ENCODE assay signal across 29 cellular contexts in the genomic region with DNA sequence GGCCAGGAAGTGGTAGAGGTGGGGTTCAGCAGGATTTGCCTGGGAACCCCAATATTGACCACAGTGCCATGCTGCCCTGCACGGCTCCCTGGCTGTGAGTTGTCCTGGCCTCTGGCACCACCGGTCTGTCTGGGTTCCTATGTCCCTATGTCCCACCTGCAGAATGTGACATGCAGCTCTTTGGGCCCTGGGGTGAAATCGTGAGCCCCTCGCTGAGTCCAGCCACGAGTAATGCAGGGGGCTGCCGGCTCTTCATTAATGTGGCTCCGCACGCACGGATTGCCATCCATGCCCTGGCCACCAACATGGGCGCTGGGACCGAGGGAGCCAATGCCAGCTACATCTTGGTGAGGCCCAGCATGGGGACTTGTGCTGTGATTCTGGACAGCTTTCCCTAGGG.
"Had no signal": no experiment of that assay in that cellular context is flagged by ENCODE, and none has a peak within 500 bp of the region (broad histone marks: within the 10 kb centered on the region; RNA-seq: fewer than 3 reads in every experiment).

No MANE protein-coding gene starts in this region.

- H3K4me3 Mint-ChIP-seq: dendritic cell treated with granulocyte-macrophage colony-stimulating factor and Interleukin-4, amounts not matched to agents 40 ng/mL and 50 ng/mL, for 4 days had no signal

- H3K27me3 ChIP-seq: colonic mucosa, dorsolateral prefrontal cortex, esophagus muscularis mucosa, esophagus squamous epithelium, foreskin keratinocyte, gastrocnemius medialis, gastroesophageal sphincter, heart left ventricle, heart right ventricle, hepatocyte had no signal

- FAIRE-seq: colon, endometrium, endothelial cell of umbilical vein, frontal cortex had no signal

- H3K4me1 ChIP-seq: foreskin keratinocyte had no signal

- H3K36me3 ChIP-seq: colonic mucosa, esophagus squamous epithelium, gastrocnemius medialis, gastroesophageal sphincter, heart left ventricle, heart right ventricle had no signal

- ATAC-seq: effector memory CD8-positive, alpha-beta T cell; esophagus mucosa; foreskin keratinocyte; gastrocnemius medialis; gastroesophageal sphincter; heart left ventricle; heart right ventricle had no signal

- H2AFZ ChIP-seq: hepatocyte had no signal

- H3K9me3 Mint-ChIP-seq: dendritic cell treated with granulocyte-macrophage colony-stimulating factor and Interleukin-4, amounts not matched to agents 40 ng/mL and 50 ng/mL, for 4 days; effector memory CD8-positive, alpha-beta T cell had no signal

- H3K27ac ChIP-seq: colonic mucosa, coronary artery, epithelial cell of prostate, esophagus muscularis mucosa, esophagus squamous epithelium, foreskin keratinocyte, gastrocnemius medialis, gastroesophageal sphincter, heart left ventricle, heart right ventricle, hepatocyte had no signal

- H3K27ac Mint-ChIP-seq: dendritic cell treated with granulocyte-macrophage colony-stimulating factor and Interleukin-4, amounts not matched to agents 40 ng/mL and 50 ng/mL, for 4 days; effector memory CD8-positive, alpha-beta T cell had no signal

- H3K9me3 ChIP-seq: colonic mucosa, esophagus muscularis mucosa, esophagus squamous epithelium, gastrocnemius medialis, gastroesophageal sphincter, heart left ventricle, heart right ventricle had no signal

- DNase-seq: colonic mucosa; cortex of kidney; dermis blood vessel endothelial cell; dorsolateral prefrontal cortex; effector CD4-positive, alpha-beta T cell; effector CD8-positive, alpha-beta T cell; effector memory CD4-positive, alpha-beta T cell; effector memory CD8-positive, alpha-beta T cell; erythroblast; esophagus squamous epithelium; foreskin fibroblast; foreskin keratinocyte; foreskin melanocyte; gastrocnemius medialis; glutamatergic neuron; head of caudate nucleus; heart left ventricle; heart right ventricle had no signal

- H3K4me3 ChIP-seq: colonic mucosa, coronary artery, dorsolateral prefrontal cortex, esophagus muscularis mucosa, esophagus squamous epithelium, gastrocnemius medialis, gastroesophageal sphincter, heart left ventricle, heart right ventricle, hepatocyte had no signal

- H3K4me2 ChIP-seq: hepatocyte had no signal
